ENCODE assay signal across 1 cellular context in genomic region chr2:42931818-42932195, GRCh38.
TF ChIP-seq lines count a peak whose summit lies in the region.

No MANE protein-coding gene starts in this region.

TF ChIP-seq in SK-N-SH, 30 proteins besides CTCF, POLR2A, EP300 and RAD21 (continued from another document):
- no peak for TF ChIP-seq REST (IDR thresholded peaks at IDR 0.05; ENCODE audit: low read depth, low read length)
- no peak for TF ChIP-seq MXI1 (IDR thresholded peaks at IDR 0.05; ENCODE audit: low read depth, low read length)
- no peak for TF ChIP-seq RCOR1 (IDR thresholded peaks at IDR 0.05; ENCODE audit: low read length)
- TF ChIP-seq RXRA (IDR thresholded peaks at IDR 0.05; ENCODE audit: borderline replicate concordance, low read depth): no peak
- no peak for TF ChIP-seq NFIC (IDR thresholded peaks at IDR 0.05; ENCODE audit: borderline replicate concordance)
- no peak for TF ChIP-seq TCF12 (IDR thresholded peaks at IDR 0.05)
- no peak for TF ChIP-seq YY1 (IDR thresholded peaks at IDR 0.05; ENCODE audit: low read depth)
